In genomic region chr2:225207026-225207425, GRCh38 we compare ENCODE assay signal across 17 cellular contexts.
"Had no signal": no experiment of that assay in that cellular context is flagged by ENCODE, and none has a peak within 500 bp of the region (broad histone marks: within the 10 kb centered on the region; RNA-seq: fewer than 3 reads in every experiment).

No MANE protein-coding gene starts in this region.

- H3K4me1 Mint-ChIP-seq: activated naive CD4-positive, alpha-beta T cell treated with anti-CD3 and anti-CD28 coated beads, Interleukin-2, amount 50 U/mL, for 24 hours; stimulated activated memory B cell treated with anti-CD40 and anti-IgM and Interleukin-4, amounts not matched to agents 10 μg/mL and 1 μg/mL and 100 μg/mL, for 72 hours had no signal

- H3K9me3 ChIP-seq: adrenal gland, esophagus muscularis mucosa, left lung, tibial nerve, uterus had no signal

- ATAC-seq: activated CD8-positive, alpha-beta T cell treated with anti-CD3 and anti-CD28 coated beads for 36 hours; left lung; stimulated activated memory B cell treated with anti-CD40 and anti-IgM and Interleukin-4, amounts not matched to agents 10 μg/mL and 1 μg/mL and 100 μg/mL, for 72 hours; WTC11 had no signal

- H3K27ac ChIP-seq: adrenal gland, coronary artery, esophagus muscularis mucosa, left lung, tibial nerve, uterus had no signal

- H3K36me3 ChIP-seq: adrenal gland, esophagus muscularis mucosa, left lung, tibial nerve, uterus had no signal

- H3K4me3 Mint-ChIP-seq: activated CD8-positive, alpha-beta T cell treated with anti-CD3 and anti-CD28 coated beads for 36 hours; activated naive CD4-positive, alpha-beta T cell treated with anti-CD3 and anti-CD28 coated beads, Interleukin-2, amount 50 U/mL, for 24 hours; stimulated activated memory B cell treated with anti-CD40 and anti-IgM and Interleukin-4, amounts not matched to agents 10 μg/mL and 1 μg/mL and 100 μg/mL, for 72 hours; WTC11 had no signal

- H3K4me1 ChIP-seq: adrenal gland, esophagus muscularis mucosa, left lung, tibial nerve, uterus had no signal

- H3K27ac Mint-ChIP-seq: activated CD8-positive, alpha-beta T cell treated with anti-CD3 and anti-CD28 coated beads for 36 hours; activated naive CD4-positive, alpha-beta T cell treated with anti-CD3 and anti-CD28 coated beads, Interleukin-2, amount 50 U/mL, for 24 hours; stimulated activated memory B cell treated with anti-CD40 and anti-IgM and Interleukin-4, amounts not matched to agents 10 μg/mL and 1 μg/mL and 100 μg/mL, for 72 hours; WTC11 had no signal

- H3K27me3 ChIP-seq: adrenal gland, esophagus muscularis mucosa, left lung, tibial nerve, uterus had no signal

- H3K36me3 Mint-ChIP-seq: WTC11 had no signal

- H3K27me3 Mint-ChIP-seq: activated CD8-positive, alpha-beta T cell treated with anti-CD3 and anti-CD28 coated beads for 36 hours; stimulated activated memory B cell treated with anti-CD40 and anti-IgM and Interleukin-4, amounts not matched to agents 10 μg/mL and 1 μg/mL and 100 μg/mL, for 72 hours had no signal

- H3K4me3 ChIP-seq: adrenal gland, coronary artery, esophagus muscularis mucosa, left lung, tibial nerve, uterus had no signal

- DNase-seq: activated CD4-positive, alpha-beta T cell treated with anti-CD3 and anti-CD28 coated beads for 4 hours; activated CD8-positive, alpha-beta memory T cell treated with anti-CD3 and anti-CD28 coated beads, Interleukin-2, amount 50 U/mL, for 4 hours; activated CD8-positive, alpha-beta T cell treated with anti-CD3 and anti-CD28 coated beads for 36 hours; activated effector memory CD4-positive, alpha-beta T cell treated with anti-CD3 and anti-CD28 coated beads, Interleukin-2, amount 50 U/mL, for 16 hours; activated T-cell treated with anti-CD3 and anti-CD28 coated beads, Interleukin-2, amount 50 U/mL, for 48 hours; adrenal gland; hippocampal formation; kidney; left lung; mammary epithelial cell; uterus had no signal
